In genomic region chr2:233422649-233423435, GRCh38 we compare ENCODE assay signal across 9 cellular contexts.
A peak's percentile ranks its signal among the peaks of the same experiment; 100 is the strongest.
DNase-seq lines count a peak whose midpoint lies in the region; ATAC-seq and TF ChIP-seq lines count a peak whose summit lies in the region.
"Had no signal": no experiment of that assay in that cellular context is flagged by ENCODE, and none has a peak within 500 bp of the region (broad histone marks: within the 10 kb centered on the region; RNA-seq: fewer than 3 reads in every experiment).

No MANE protein-coding gene starts in this region.

- H3K4me1 Mint-ChIP-seq in MCF 10A (ENCODE audit: insufficient read depth, unreplicated experiment) (peaks cover 59% of the 10 kb centered on the region), HFFc6 (ENCODE audit: low read depth) (peaks cover 36% of the 10 kb centered on the region)
- peaks cover 90% of the 10 kb centered on the region for H3K4me1 Mint-ChIP-seq in activated CD8-positive, alpha-beta T cell treated with anti-CD3 and anti-CD28 coated beads for 36 hours (ENCODE audit: low read depth)

- DNase-seq in MCF 10A (ENCODE audit: unreplicated experiment) (peak; percentile 40), mammary epithelial cell (no peak), lower lobe of right lung (no peak), tibial artery (no peak), OCI-M2 (lab: John Stamatoyannopoulos, UW; ENCODE audit: unreplicated experiment) (no peak), HFFc6 (no peak)
- no peak for DNase-seq in activated CD8-positive, alpha-beta T cell treated with anti-CD3 and anti-CD28 coated beads for 36 hours
- DNase-seq: NCI-H82 had no signal

- no peaks in the 10 kb centered on the region for H3K27me3 Mint-ChIP-seq in MCF 10A (ENCODE audit: insufficient read depth, unreplicated experiment)
- H3K27me3 Mint-ChIP-seq in activated CD8-positive, alpha-beta T cell treated with anti-CD3 and anti-CD28 coated beads for 36 hours = no peaks in the 10 kb centered on the region
- peaks cover 2% of the 10 kb centered on the region; the same call in 1 of the 2 replicates for H3K27me3 Mint-ChIP-seq in HFFc6 (ENCODE audit: insufficient read depth)

- POLR2A ChIA-PET in MCF 10A (lab: Yijun Ruan, JAX) = interaction anchor here (0.6 to 7.0 kb wide), 8 partner anchors 9 to 443 kb away, joined by 3 to 80 read pairs (median 7); partner anchors contain the start of gene ATG16L1
- POLR2A ChIA-PET in activated CD8-positive, alpha-beta T cell treated with anti-CD3 and anti-CD28 coated beads for 36 hours (lab: Charles Lee) = interaction anchor here (0.9 to 1.9 kb wide), 4 partner anchors 18 to 362 kb away, joined by 3 to 4 read pairs (median 4); no protein-coding TSS in a partner anchor

- no TSS peak for BruUV-seq in MCF 10A (replicated peaks; lab: Mats Ljungman, UMichigan)
- no TSS peak for BruUV-seq in mammary epithelial cell (replicated peaks; lab: Mats Ljungman, UMichigan)

- no peak overlapping the region for H2AFZ ChIP-seq in mammary epithelial cell (ENCODE audit: low read depth, low read length)

- H3K27ac Mint-ChIP-seq in MCF 10A (ENCODE audit: low read depth, unreplicated experiment) (peak overlapping the region; percentile 61), HFFc6 (no peak overlapping the region)
- peak overlapping the region; percentile 82 for H3K27ac Mint-ChIP-seq in activated CD8-positive, alpha-beta T cell treated with anti-CD3 and anti-CD28 coated beads for 36 hours

- TF ChIP-seq CTCF in MCF 10A (IDR thresholded peaks at IDR 0.05; ENCODE audit: unreplicated experiment) (no peak), mammary epithelial cell (conservative IDR thresholded peaks at IDR 0.05 in 1 of 2, IDR thresholded peaks at IDR 0.05 in 1 of 2; ENCODE audit: extremely low read depth in 1 of 2, insufficient read depth in 1 of 2, low read depth in 1 of 2, low read length in 2 of 2) (no peak), lower lobe of right lung (IDR thresholded peaks at IDR 0.05) (no peak), tibial artery (IDR thresholded peaks at IDR 0.05) (no peak), HFFc6 (IDR thresholded peaks at IDR 0.05) (no peak)
- TF ChIP-seq CTCF in activated CD8-positive, alpha-beta T cell treated with anti-CD3 and anti-CD28 coated beads for 36 hours (IDR thresholded peaks at IDR 0.05) = no peak

- in situ Hi-C loops in mammary epithelial cell (cut with MboI; ENCODE audit: low sequenced_read_pairs in 2 of 2) = no loop called here

- H3K27ac ChIP-seq in mammary epithelial cell (ENCODE audit: insufficient read depth, low read depth, low read length) (no peak overlapping the region), lower lobe of right lung (peak overlapping the region; percentile 75), tibial artery (peak overlapping the region; percentile 81 to 83)

- H3K4me3 ChIP-seq in mammary epithelial cell (replicated peaks in 1 of 3; ENCODE audit: insufficient read depth in 1 of 3, low read depth in 2 of 3, low read length in 3 of 3) (no peak overlapping the region), lower lobe of right lung (no peak overlapping the region), tibial artery (no peak overlapping the region)

- intact Hi-C loops in MCF 10A (cut with micrococcal nuclease) (no loop called here), mammary epithelial cell (cut with micrococcal nuclease) (no loop called here), lower lobe of right lung (cut with DNase I) (no loop called here), tibial artery (cut with DNase I; ENCODE audit: low total_unique reads) (no loop called here)
- intact Hi-C loops in activated CD8-positive, alpha-beta T cell treated with anti-CD3 and anti-CD28 coated beads for 36 hours (cut with micrococcal nuclease) = no loop called here

- H3K9me3 ChIP-seq in mammary epithelial cell (replicated peaks; ENCODE audit: insufficient read depth, low read length) = peaks cover 22% of the 10 kb centered on the region
- no peaks in the 10 kb centered on the region for H3K9me3 ChIP-seq in lower lobe of right lung
- no peaks in the 10 kb centered on the region for H3K9me3 ChIP-seq in tibial artery

- H3K9me3 Mint-ChIP-seq in MCF 10A (ENCODE audit: unreplicated experiment) (no peaks in the 10 kb centered on the region), HFFc6 (peaks cover 44% of the 10 kb centered on the region)
- peaks cover 13% of the 10 kb centered on the region for H3K9me3 Mint-ChIP-seq in activated CD8-positive, alpha-beta T cell treated with anti-CD3 and anti-CD28 coated beads for 36 hours

- no peaks in the 10 kb centered on the region for H4K20me1 ChIP-seq in mammary epithelial cell (ENCODE audit: insufficient read depth, low read length)

- peak overlapping the region; percentile 37 for H3K4me3 Mint-ChIP-seq in MCF 10A (ENCODE audit: unreplicated experiment)
- H3K4me3 Mint-ChIP-seq in activated CD8-positive, alpha-beta T cell treated with anti-CD3 and anti-CD28 coated beads for 36 hours = no peak overlapping the region
- H3K4me3 Mint-ChIP-seq in HFFc6 = no peak overlapping the region

- H3K4me2 ChIP-seq in mammary epithelial cell (ENCODE audit: insufficient read depth, low read depth, low read length) = no peak overlapping the region

- peaks cover under 1% of the 10 kb centered on the region for H3K79me2 ChIP-seq in mammary epithelial cell (ENCODE audit: insufficient read depth, low read length)

- H3K4me1 ChIP-seq in mammary epithelial cell (ENCODE audit: insufficient read depth, low read length) = peaks cover 33% of the 10 kb centered on the region
- peaks cover 43% of the 10 kb centered on the region for H3K4me1 ChIP-seq in lower lobe of right lung
- H3K4me1 ChIP-seq in tibial artery = peaks cover 4 to 69% (median 38%) of the 10 kb centered on the region in 4 donors

- WGBS in mammary epithelial cell (ENCODE audit: low coverage, missing lambda C conversion rate) = 93% methylated on average over 9 of the region's 9 CpGs

- H3K36me3 Mint-ChIP-seq in MCF 10A (ENCODE audit: insufficient read depth, unreplicated experiment) (peaks cover 8% of the 10 kb centered on the region), HFFc6 (ENCODE audit: low read depth) (peaks cover 47% of the 10 kb centered on the region)
- H3K36me3 Mint-ChIP-seq in activated CD8-positive, alpha-beta T cell treated with anti-CD3 and anti-CD28 coated beads for 36 hours (ENCODE audit: low read depth) = peaks cover 53% of the 10 kb centered on the region

- H3K9ac ChIP-seq in mammary epithelial cell (ENCODE audit: insufficient read depth, low read length) = no peak overlapping the region

- no peak for ATAC-seq in activated CD8-positive, alpha-beta T cell treated with anti-CD3 and anti-CD28 coated beads for 36 hours
- peak in 1 of 2 donors; percentile 1 for ATAC-seq in lower lobe of right lung
- no peak for ATAC-seq in GM18498 (IDR thresholded peaks at IDR 0.05; ENCODE audit: unreplicated experiment)

- CTCF ChIA-PET in MCF 10A (lab: Yijun Ruan, JAX) = interaction anchor here (0.5 to 2.5 kb wide), 7 partner anchors 8 to 126 kb away, joined by 3 to 7 read pairs (median 4); partner anchors contain the start of gene DGKD
- CTCF ChIA-PET in mammary epithelial cell (lab: Charles Lee; ENCODE audit: low non-redundant PET) = no interaction called here
- CTCF ChIA-PET in activated CD8-positive, alpha-beta T cell treated with anti-CD3 and anti-CD28 coated beads for 36 hours (lab: Charles Lee) = interaction anchor here (0.9 to 15.4 kb wide), 5 partner anchors 10 to 65 kb away, joined by 3 to 183 read pairs (median 4); no protein-coding TSS in a partner anchor

- dilution Hi-C loops in mammary epithelial cell (cut with HindIII; ENCODE audit: low sequenced_read_pairs) = no loop called here

- H3K36me3 ChIP-seq in mammary epithelial cell (ENCODE audit: insufficient read depth, low read length) (no peaks in the 10 kb centered on the region), lower lobe of right lung (no peaks in the 10 kb centered on the region), tibial artery (no peaks in the 10 kb centered on the region)

- H3K27me3 ChIP-seq in mammary epithelial cell (ENCODE audit: insufficient read depth, low read length) (no peaks in the 10 kb centered on the region), lower lobe of right lung (ENCODE audit: low read depth) (no peaks in the 10 kb centered on the region), tibial artery (no peaks in the 10 kb centered on the region)
